15 cellular contexts compared by ENCODE assay signal in genomic region chr1:214537872-214538473, GRCh38. TPM values are rescaled to one million over a fixed set of nuclear protein-coding genes. Genes with fewer than 3 reads are reported as not detected.
DNase-seq lines count a peak whose midpoint lies in the region; ATAC-seq, FAIRE-seq and TF ChIP-seq lines count a peak whose summit lies in the region.
"Had no signal": no experiment of that assay in that cellular context is flagged by ENCODE, and none has a peak within 500 bp of the region (broad histone marks: within the 10 kb centered on the region; RNA-seq: fewer than 3 reads in every experiment).

No MANE protein-coding gene starts in this region.

- no peak overlapping the region for H2BK5ac ChIP-seq in neuronal stem cell (ENCODE audit: low read length)

- H4K20me1 ChIP-seq in GM12878 (ENCODE audit: control insufficient read depth, insufficient read depth): no peaks in the 10 kb centered on the region

- H3K27me3 ChIP-seq in Panc1 (ENCODE audit: control insufficient read depth, insufficient read depth, low read length) (no peaks in the 10 kb centered on the region), GM12878 (replicated peaks in 1 of 2; ENCODE audit: control insufficient read depth in 2 of 2, insufficient read depth in 2 of 2, low read length in 1 of 2) (no peaks in the 10 kb centered on the region; a peak in 1 of 4 replicates), sigmoid colon (no peaks in the 10 kb centered on the region), neuronal stem cell (ENCODE audit: control insufficient read depth in 3 of 3, insufficient read depth in 3 of 3, low read depth in 1 of 3, low read length in 3 of 3) (no peaks in the 10 kb centered on the region)
- H3K27me3 ChIP-seq: SJSA1 had no signal

- no peak overlapping the region for H2AFZ ChIP-seq in GM12878 (ENCODE audit: control insufficient read depth, low read depth, low read length)
- no peak overlapping the region for H2AFZ ChIP-seq in neuronal stem cell (ENCODE audit: low read length)

- no peak for TF ChIP-seq POLR2A in GM12878 (IDR thresholded peaks at IDR 0.05; ENCODE audit: low read depth, low read length)
- TF ChIP-seq POLR2A in sigmoid colon (IDR thresholded peaks at IDR 0.05): no peak

- no peak overlapping the region for H4K8ac ChIP-seq in neuronal stem cell (ENCODE audit: low read depth, low read length)

- SMC1A ChIA-PET in GM12878 (lab: Charles Lee; ENCODE audit: uncharacterized antibody, unreplicated experiment): interaction anchor here (0.9 to 6.4 kb wide), 17 partner anchors 12 to 205 kb away, joined by 3 to 83 read pairs (median 7); partner anchors contain the start of gene PTPN14

- no peak for TF ChIP-seq RAD21 in GM12878 (IDR thresholded peaks at IDR 0.05; ENCODE audit: insufficient read depth, low read depth, low read length)

- WGBS in GM12878 (ENCODE audit: insufficient coverage, insufficient replicate concordance, low lambda C conversion rate, missing lambda C conversion rate): 12% methylated on average over 4 of the region's 4 CpGs
- 85 to 87% methylated on average over 4 of the region's 4 CpGs for WGBS in sigmoid colon, 2 donors
- WGBS in neuronal stem cell (ENCODE audit: extremely low coverage in 2 of 2, insufficient read length in 2 of 2, insufficient replicate concordance in 1 of 2), 2 donors: no CpG with 5 or more reads among the region's 4 CpGs

- H3K9ac ChIP-seq in GM12878 (ENCODE audit: control insufficient read depth, insufficient read depth, low read length) (no peak overlapping the region), neuronal stem cell (ENCODE audit: low read depth, low read length, poor library complexity) (no peak overlapping the region)

- peaks cover 5% of the 10 kb centered on the region for H3K36me3 Mint-ChIP-seq in mesothelial cell of epicardium
- H3K36me3 Mint-ChIP-seq: CD4-positive, CD25-positive, alpha-beta regulatory T cell had no signal

- TF ChIP-seq CTCF in Panc1 (IDR thresholded peaks at IDR 0.05) (no peak), GM12878 (IDR thresholded peaks at IDR 0.05 in 2 of 3, conservative IDR thresholded peaks at IDR 0.05 in 1 of 3; ENCODE audit: control insufficient read depth in 2 of 3, extremely low read depth in 1 of 3, insufficient read depth in 1 of 3, low read depth in 3 of 3, low read length in 3 of 3) (no peak), mesothelial cell of epicardium (IDR thresholded peaks at IDR 0.05; ENCODE audit: unreplicated experiment) (no peak), sigmoid colon (IDR thresholded peaks at IDR 0.05) (no peak)

- H3K79me1 ChIP-seq in neuronal stem cell (ENCODE audit: low read depth, low read length): peaks cover 2% of the 10 kb centered on the region

- peaks cover 3% of the 10 kb centered on the region for H3K9me3 Mint-ChIP-seq in mesothelial cell of epicardium
- H3K9me3 Mint-ChIP-seq: CD4-positive, CD25-positive, alpha-beta regulatory T cell had no signal

- H3K79me2 ChIP-seq in GM12878 (ENCODE audit: control insufficient read depth, insufficient read depth, low read length): no peaks in the 10 kb centered on the region

- H3K4me2 ChIP-seq in GM12878 (ENCODE audit: control insufficient read depth, insufficient read depth): no peak overlapping the region
- H3K4me2 ChIP-seq in neuronal stem cell (ENCODE audit: insufficient read depth, low read length, poor library complexity, severe bottlenecking): no peak overlapping the region

- POLR2A ChIA-PET in Panc1 (lab: Charles Lee) (no interaction called here), GM12878 (lab: Charles Lee) (interaction anchor here (0.9 to 4.5 kb wide), 7 partner anchors 9 to 56 kb away, joined by 3 to 40 read pairs (median 4); partner anchors contain the start of gene PTPN14)

- RAD21 ChIA-PET in GM12878 (lab: Charles Lee; ENCODE audit: unreplicated experiment): interaction anchor here (0.7 to 6.2 kb wide), 11 partner anchors 11 to 99 kb away, joined by 3 to 51 read pairs (median 3); partner anchors contain the start of gene PTPN14

- peak overlapping the region; percentile 36; the same call in 1 of the 2 replicates for H3K27ac ChIP-seq in Panc1 (ENCODE audit: low read length)
- no peak overlapping the region for H3K27ac ChIP-seq in GM12878 (ENCODE audit: control insufficient read depth, insufficient read depth)
- H3K27ac ChIP-seq in sigmoid colon: peak overlapping the region; percentile 24 to 76 (median 70)
- H3K27ac ChIP-seq in neuronal stem cell (replicated peaks; ENCODE audit: low read length): no peak overlapping the region
- H3K27ac ChIP-seq: SJSA1 had no signal

- no peak overlapping the region for H3K4me3 Mint-ChIP-seq in mesothelial cell of epicardium
- H3K4me3 Mint-ChIP-seq: B cell; CD4-positive, CD25-positive, alpha-beta regulatory T cell had no signal

- H4K91ac ChIP-seq in neuronal stem cell (ENCODE audit: low read depth, low read length, poor library complexity): no peak overlapping the region

- H2BK15ac ChIP-seq in neuronal stem cell (ENCODE audit: low read length): no peak overlapping the region

- in situ Hi-C loops in Panc1 (cut with HindIII; ENCODE audit: low pct_unique_long_range_greater_than_20kb, low sequenced_read_pairs): no loop called here
- in situ Hi-C loops in GM12878 (cut with MboI): no loop called here

- H2AK5ac ChIP-seq in neuronal stem cell (ENCODE audit: low read depth, low read length): no peak overlapping the region

- no peak for DNase-seq in Panc1 (ENCODE audit: low read depth, low spot score)
- DNase-seq in GM12878 (ENCODE audit: low read depth, low spot score): no peak
- no peak for DNase-seq in mesothelial cell of epicardium (ENCODE audit: low spot score in 2 of 2, unreplicated experiment in 2 of 2)
- DNase-seq in sigmoid colon: no peak
- DNase-seq in neuronal stem cell (ENCODE audit: low spot score): no peak
- DNase-seq in NCI-H1105 (lab: John Stamatoyannopoulos, UW): no peak
- DNase-seq: Calu3; CD4-positive, CD25-positive, alpha-beta regulatory T cell; DMS79; GOT3; NCI-H1436; NCI-H748 treated with DMSO at 0.1 percent for 48 hours had no signal

- TSS peak; percentile 1 for BruUV-seq in Panc1 (replicated peaks; lab: Mats Ljungman, UMichigan)
- BruUV-seq in GM12878 (replicated peaks; lab: Mats Ljungman, UMichigan): no TSS peak

- H3K14ac ChIP-seq in neuronal stem cell (ENCODE audit: low read length): no peak overlapping the region

- H2BK12ac ChIP-seq in neuronal stem cell (ENCODE audit: low read length): no peak overlapping the region

- H3K4ac ChIP-seq in neuronal stem cell (ENCODE audit: low read length): no peak overlapping the region

- H3K27me3 Mint-ChIP-seq in mesothelial cell of epicardium (ENCODE audit: low read depth): no peaks in the 10 kb centered on the region

- peaks cover 50% of the 10 kb centered on the region for H3K4me1 Mint-ChIP-seq in mesothelial cell of epicardium
- H3K4me1 Mint-ChIP-seq: B cell; CD4-positive, CD25-positive, alpha-beta regulatory T cell had no signal

- H3K4me3 ChIP-seq in Panc1 (ENCODE audit: low read depth in 2 of 2, low read length in 2 of 2) (no peak overlapping the region), GM12878 (no peak overlapping the region), sigmoid colon (no peak overlapping the region), neuronal stem cell (ENCODE audit: low read length in 2 of 2) (no peak overlapping the region)
- H3K4me3 ChIP-seq: SJSA1 had no signal

- intact Hi-C loops in Panc1 (cut with micrococcal nuclease; ENCODE audit: unreplicated experiment) (no loop called here), GM12878 (cut with micrococcal nuclease; ENCODE audit: unreplicated experiment) (no loop called here), sigmoid colon (cut with DNase I) (loop anchor here (5.0 kb wide), 1 partner anchor 41 kb away; no protein-coding TSS in a partner anchor)

- no peak for FAIRE-seq in GM12878 (lab: Jason Lieb, UNC)

- H2BK120ac ChIP-seq in neuronal stem cell (ENCODE audit: low read depth, low read length): no peak overlapping the region

- H3K9me3 ChIP-seq in Panc1 (ENCODE audit: control insufficient read depth, insufficient read depth, low read depth, low read length): no peaks in the 10 kb centered on the region
- no peaks in the 10 kb centered on the region for H3K9me3 ChIP-seq in GM12878 (replicated peaks; ENCODE audit: control insufficient read depth, insufficient read depth, low read length)
- H3K9me3 ChIP-seq in sigmoid colon: no peaks in the 10 kb centered on the region
- H3K9me3 ChIP-seq in neuronal stem cell (replicated peaks in 1 of 2; ENCODE audit: control insufficient read depth in 2 of 2, insufficient read depth in 1 of 2, low read depth in 1 of 2, low read length in 2 of 2): peaks cover 2 to 5% of the 10 kb centered on the region in 2 donors
- H3K9me3 ChIP-seq: SJSA1 had no signal

- no peak for ATAC-seq in Panc1
- ATAC-seq in GM12878: peak; percentile 62
- no peak for ATAC-seq in GM21526 (IDR thresholded peaks at IDR 0.05; ENCODE audit: low FRiP score, unreplicated experiment)

- no peak overlapping the region for H3K18ac ChIP-seq in neuronal stem cell (ENCODE audit: low read length)

- H3K4me1 ChIP-seq in Panc1 (ENCODE audit: control insufficient read depth, insufficient read depth, low read length) (peaks cover 60% of the 10 kb centered on the region), GM12878 (ENCODE audit: control insufficient read depth, insufficient read depth, low read length) (no peaks in the 10 kb centered on the region), sigmoid colon (peaks cover 0 to 67% (median 56%) of the 10 kb centered on the region in 4 donors), neuronal stem cell (ENCODE audit: control insufficient read depth in 2 of 2, insufficient read depth in 1 of 2, low read depth in 1 of 2, low read length in 2 of 2) (peaks cover 2 to 6% of the 10 kb centered on the region in 2 donors)

- CTCF ChIA-PET in Panc1 (lab: Charles Lee) (no interaction called here), GM12878 (lab: Yijun Ruan, JAX) (interaction anchor here (0.8 to 3.0 kb wide), 12 partner anchors 8 to 206 kb away, joined by 3 to 16 read pairs (median 4); no protein-coding TSS in a partner anchor)

- no peaks in the 10 kb centered on the region for H3K36me3 ChIP-seq in Panc1 (ENCODE audit: control insufficient read depth, insufficient read depth, low read length)
- H3K36me3 ChIP-seq in GM12878 (ENCODE audit: control insufficient read depth in 2 of 2, insufficient read depth in 2 of 2, low read length in 1 of 2): no peaks in the 10 kb centered on the region
- peaks cover 0 to under 1% (median 0%) of the 10 kb centered on the region in 4 donors for H3K36me3 ChIP-seq in sigmoid colon
- peaks cover 2 to 3% of the 10 kb centered on the region in 2 donors for H3K36me3 ChIP-seq in neuronal stem cell (replicated peaks in 1 of 2; ENCODE audit: control insufficient read depth in 2 of 2, insufficient read depth in 2 of 2, low read length in 2 of 2)

- no peak overlapping the region for H3K23ac ChIP-seq in neuronal stem cell (ENCODE audit: low read depth, low read length, poor library complexity)

- TF ChIP-seq EP300 in GM12878 (IDR thresholded peaks at IDR 0.05; ENCODE audit: borderline replicate concordance in 1 of 2, control insufficient read depth in 1 of 2, low read depth in 2 of 2, low read length in 2 of 2) (no peak), sigmoid colon (IDR thresholded peaks at IDR 0.05) (no peak)

- H3K27ac Mint-ChIP-seq in mesothelial cell of epicardium: peak overlapping the region; percentile 36
- H3K27ac Mint-ChIP-seq: B cell; CD4-positive, CD25-positive, alpha-beta regulatory T cell had no signal

RNA-seq across cellular contexts. Expression of gene PTPN14, which starts 13.4 kb away (rescaled TPM):
- total RNA-seq in Panc1 (2021; ENCODE audit: unreplicated experiment) (209 TPM), GM12878 (2014; rRNA removed) (0.44 and 0.68 TPM in 2 replicates), GM12878 (2014; rRNA removed; fragmentation: Illumina TruSeq; extraction: Trizol) (0.45 and 0.74 TPM in 2 replicates), GM12878 (2021) (2.0 and 2.2 TPM in 2 replicates), mesothelial cell of epicardium (71.8 to 75.8 TPM (median 74.9 TPM) in 3 replicates), sigmoid colon (10 to 100 TPM; 20.1 to 35.5 (median 33.1) TPM)
- 50.0 TPM for polyA plus RNA-seq in Panc1 (2012; ENCODE audit: insufficient read length)
- total RNA-seq in GM12878 (2013; cell fraction: nucleolus; rRNA removed): 0.42 and 0.73 TPM in 2 replicates
- 0.12 TPM for polyA plus RNA-seq in GM12878 (2011; ENCODE audit: low read depth)
- polyA plus RNA-seq in GM12878 (2011; rRNA removed) (5.1 and 5.4 TPM in 2 replicates), GM12878 (2014; fragmentation: Illumina TruSeq; extraction: Trizol) (0.40 and 0.43 TPM in 2 replicates), GM12878 (2014; fragmentation: Nextera tagmentation; extraction: Ambion mirVana) (under 1 TPM; 0.05 to 0.14 TPM), GM12878 (2014; rRNA removed) (0.42 and 0.43 TPM in 2 replicates), GM12878 (2016; fragmentation: Nextera tagmentation; extraction: Ambion mirVana) (under 1 TPM; 0.44 to 0.58 TPM), sigmoid colon (1 to 10 TPM in 1 of 3 donors, under 1 TPM in 2; 0.46 to 3.1 (median 0.60) TPM)
- polyA plus RNA-seq in GM12878 (2011; cell fraction: cytosol; rRNA removed): 4.6 and 5.0 TPM in 2 replicates
- polyA plus RNA-seq in GM12878 (2011; cell fraction: nucleus; rRNA removed): 5.8 and 6.3 TPM in 2 replicates
- 0.11 and 0.20 TPM in 2 replicates for polyA plus RNA-seq in GM12878 (2012)
- 17.4 and 20.8 TPM in 2 replicates for polyA minus RNA-seq in GM12878 (2011; rRNA and poly(A)+ RNA removed)
- polyA minus RNA-seq in GM12878 (2011; cell fraction: cytosol; rRNA and poly(A)+ RNA removed): 7.2 and 7.6 TPM in 2 replicates
- 8.6 and 14.7 TPM in 2 replicates for polyA minus RNA-seq in GM12878 (2011; cell fraction: nucleus; rRNA and poly(A)+ RNA removed)
- polyA plus RNA-seq in neuronal stem cell (2013, experiment 1 of 2): 10.2 TPM
- 11.0 TPM for polyA plus RNA-seq in neuronal stem cell (2013, experiment 2 of 2)
- total RNA-seq: B cell had no signal

Comparison
In these comparisons a context has a peak if more than half of its experiments do, and no peak if none do; other contexts are left out.
1. H3K27ac ChIP-seq: peak in Panc1 (single experiment) and sigmoid colon (4 of 4); none in GM12878 (single experiment) and neuronal stem cell (single experiment).
2. RNA of gene PTPN14, which starts 13.4 kb away (total RNA-seq): 209 TPM in Panc1 (single experiment), 71.8 to 75.8 TPM in mesothelial cell of epicardium and 20.1 to 35.5 TPM in sigmoid colon; 0.42 to 2.2 TPM in GM12878; every median in the first group is over 4 times any median in the second.